ENCODE assay signal across 8 cellular contexts in genomic region chr9:136545966-136546696, GRCh38. TPM values are rescaled to one million over a fixed set of nuclear protein-coding genes. Genes with fewer than 3 reads are reported as not detected.
DNase-seq lines count a peak whose midpoint lies in the region; ATAC-seq and TF ChIP-seq lines count a peak whose summit lies in the region.

TSS of gene NOTCH1 (minus strand) at chr9:136546048. CDS start at chr9:136545786, 262 bp downstream.

- H3K4me1 Mint-ChIP-seq in CD8-positive, alpha-beta memory T cell: peaks cover 13 to 34% (median 14%) of the 10 kb centered on the region in 3 donors
- peaks cover 13% of the 10 kb centered on the region for H3K4me1 Mint-ChIP-seq in activated T-helper 2 cell treated with anti-CD3 and anti-CD28 coated beads, Interferon-gamma antibody, Interleukin-2, Interleukin-4, amounts not matched to agents 10 μg/mL and 5 μg/mL and 100 μg/mL, durations not matched to agents 14 hours and 24 hours and 36 hours (ENCODE audit: low read depth)
- H3K4me1 Mint-ChIP-seq in nephron progenitor cell: peaks cover 68% of the 10 kb centered on the region
- peaks cover 72% of the 10 kb centered on the region for H3K4me1 Mint-ChIP-seq in stimulated activated naive CD8-positive, alpha-beta T cell treated with anti-CD3 and anti-CD28 coated beads, Interleukin-15, amount 100 ng/mL, for 72 hours

- H3K27me3 ChIP-seq in CD8-positive, alpha-beta memory T cell (ENCODE audit: insufficient read depth, low read length, poor library complexity, severe bottlenecking): no peaks in the 10 kb centered on the region

- no peaks in the 10 kb centered on the region for H3K36me3 ChIP-seq in CD8-positive, alpha-beta memory T cell (ENCODE audit: insufficient read depth, low read length)

- CTCF ChIA-PET in CD8-positive, alpha-beta memory T cell (lab: Charles Lee): no interaction called here

- peak within 1 kb of the TSS; percentile 57 to 93 (median 78) for H3K27ac Mint-ChIP-seq in CD8-positive, alpha-beta memory T cell
- peak within 1 kb of the TSS; percentile 95 for H3K27ac Mint-ChIP-seq in activated T-helper 2 cell treated with anti-CD3 and anti-CD28 coated beads, Interferon-gamma antibody, Interleukin-2, Interleukin-4, amounts not matched to agents 10 μg/mL and 5 μg/mL and 100 μg/mL, durations not matched to agents 14 hours and 24 hours and 36 hours
- H3K27ac Mint-ChIP-seq in nephron progenitor cell: peak within 1 kb of the TSS; percentile 91
- H3K27ac Mint-ChIP-seq in stimulated activated naive CD8-positive, alpha-beta T cell treated with anti-CD3 and anti-CD28 coated beads, Interleukin-15, amount 100 ng/mL, for 72 hours: peak within 1 kb of the TSS; percentile 52 to 82

- peaks cover 33% of the 10 kb centered on the region for H3K4me1 ChIP-seq in CD8-positive, alpha-beta memory T cell (ENCODE audit: insufficient read depth, low read length)

- peak within 1 kb of the TSS; percentile 67 for H3K27ac ChIP-seq in CD8-positive, alpha-beta memory T cell (ENCODE audit: low read depth, low read length)

- H3K27me3 Mint-ChIP-seq in CD8-positive, alpha-beta memory T cell: no peaks in the 10 kb centered on the region
- no peaks in the 10 kb centered on the region for H3K27me3 Mint-ChIP-seq in activated T-helper 2 cell treated with anti-CD3 and anti-CD28 coated beads, Interferon-gamma antibody, Interleukin-2, Interleukin-4, amounts not matched to agents 10 μg/mL and 5 μg/mL and 100 μg/mL, durations not matched to agents 14 hours and 24 hours and 36 hours (ENCODE audit: low read depth)
- H3K27me3 Mint-ChIP-seq in nephron progenitor cell (ENCODE audit: low read depth, poor library complexity): no peaks in the 10 kb centered on the region
- no peaks in the 10 kb centered on the region for H3K27me3 Mint-ChIP-seq in stimulated activated naive CD8-positive, alpha-beta T cell treated with anti-CD3 and anti-CD28 coated beads, Interleukin-15, amount 100 ng/mL, for 72 hours

- H3K4me3 Mint-ChIP-seq in CD8-positive, alpha-beta memory T cell: peak within 1 kb of the TSS; percentile 86 to 94 (median 88)
- H3K4me3 Mint-ChIP-seq in activated T-helper 2 cell treated with anti-CD3 and anti-CD28 coated beads, Interferon-gamma antibody, Interleukin-2, Interleukin-4, amounts not matched to agents 10 μg/mL and 5 μg/mL and 100 μg/mL, durations not matched to agents 14 hours and 24 hours and 36 hours (ENCODE audit: low read depth): peak within 1 kb of the TSS; percentile 91
- peak within 1 kb of the TSS; percentile 86 for H3K4me3 Mint-ChIP-seq in nephron progenitor cell
- peak within 1 kb of the TSS; percentile 94 for H3K4me3 Mint-ChIP-seq in stimulated activated naive CD8-positive, alpha-beta T cell treated with anti-CD3 and anti-CD28 coated beads, Interleukin-15, amount 100 ng/mL, for 72 hours

- intact Hi-C loops in activated T-helper 2 cell treated with anti-CD3 and anti-CD28 coated beads, Interferon-gamma antibody, Interleukin-2, Interleukin-4, amounts not matched to agents 10 μg/mL and 5 μg/mL and 100 μg/mL, durations not matched to agents 14 hours and 24 hours and 36 hours (cut with micrococcal nuclease): no loop called here

- TF ChIP-seq CTCF in fibroblast of the aortic adventitia (IDR thresholded peaks at IDR 0.05; ENCODE audit: insufficient read depth, low read length): no peak
- TF ChIP-seq CTCF in nephron progenitor cell (IDR thresholded peaks at IDR 0.05): no peak

- H3K9me3 Mint-ChIP-seq in CD8-positive, alpha-beta memory T cell: no peaks in the 10 kb centered on the region
- no peaks in the 10 kb centered on the region for H3K9me3 Mint-ChIP-seq in activated T-helper 2 cell treated with anti-CD3 and anti-CD28 coated beads, Interferon-gamma antibody, Interleukin-2, Interleukin-4, amounts not matched to agents 10 μg/mL and 5 μg/mL and 100 μg/mL, durations not matched to agents 14 hours and 24 hours and 36 hours
- H3K9me3 Mint-ChIP-seq in nephron progenitor cell: no peaks in the 10 kb centered on the region
- H3K9me3 Mint-ChIP-seq in stimulated activated naive CD8-positive, alpha-beta T cell treated with anti-CD3 and anti-CD28 coated beads, Interleukin-15, amount 100 ng/mL, for 72 hours: no peaks in the 10 kb centered on the region

- no peaks in the 10 kb centered on the region for H3K9me3 ChIP-seq in CD8-positive, alpha-beta memory T cell (ENCODE audit: low read length)

- H3K4me3 ChIP-seq in CD8-positive, alpha-beta memory T cell (ENCODE audit: low read length): peak within 1 kb of the TSS; percentile 85
- H3K4me3 ChIP-seq in fibroblast of the aortic adventitia (ENCODE audit: low read depth, low read length): peak within 1 kb of the TSS; percentile 71

- POLR2A ChIA-PET in CD8-positive, alpha-beta memory T cell (lab: Charles Lee): interaction anchor here (0.9 kb wide), 1 partner anchor 13 kb away, joined by 5 read pairs; no protein-coding TSS in a partner anchor

- peak; percentile 78 to 89 (median 83) for DNase-seq in CD8-positive, alpha-beta memory T cell
- peak; percentile 88 for DNase-seq in RPMI7951 (ENCODE audit: low read depth)
- DNase-seq in activated T-helper 2 cell treated with anti-CD3 and anti-CD28 coated beads, Interferon-gamma antibody, Interleukin-2, Interleukin-4, amounts not matched to agents 10 μg/mL and 5 μg/mL and 100 μg/mL, durations not matched to agents 14 hours and 24 hours and 36 hours (ENCODE audit: low spot score): peak; percentile 87
- peak; percentile 84 for DNase-seq in fibroblast of the aortic adventitia (ENCODE audit: low read depth)
- DNase-seq in nephron progenitor cell: peak; percentile 89
- DNase-seq in stimulated activated naive CD8-positive, alpha-beta T cell treated with anti-CD3 and anti-CD28 coated beads, Interleukin-15, amount 100 ng/mL, for 72 hours: peak; percentile 89 to 92

- H3K36me3 Mint-ChIP-seq in CD8-positive, alpha-beta memory T cell: peaks cover 0 to 8% (median 0%) of the 10 kb centered on the region in 3 donors
- peaks cover 34% of the 10 kb centered on the region for H3K36me3 Mint-ChIP-seq in activated T-helper 2 cell treated with anti-CD3 and anti-CD28 coated beads, Interferon-gamma antibody, Interleukin-2, Interleukin-4, amounts not matched to agents 10 μg/mL and 5 μg/mL and 100 μg/mL, durations not matched to agents 14 hours and 24 hours and 36 hours (ENCODE audit: low read depth)
- H3K36me3 Mint-ChIP-seq in nephron progenitor cell (ENCODE audit: low read depth): peaks cover 1% of the 10 kb centered on the region

- ATAC-seq in GM19372 (IDR thresholded peaks at IDR 0.05; ENCODE audit: low read depth, unreplicated experiment) (peak; percentile 60), HG03521 (IDR thresholded peaks at IDR 0.05; ENCODE audit: unreplicated experiment) (peak; percentile 66)
- peak; percentile 71 for ATAC-seq in stimulated activated naive CD8-positive, alpha-beta T cell treated with anti-CD3 and anti-CD28 coated beads, Interleukin-15, amount 100 ng/mL, for 72 hours

RNA-seq across cellular contexts. Expression of gene NOTCH1, which starts in this region (rescaled TPM):
- 10 to 100 TPM; 70.0 to 79.5 TPM for total RNA-seq in CD8-positive, alpha-beta memory T cell
- polyA plus RNA-seq in CD8-positive, alpha-beta memory T cell: 5.1 TPM
- 1.8 and 2.0 TPM in 2 replicates for total RNA-seq in RPMI7951 (2014; rRNA removed; shearing (Covaris generic))
- total RNA-seq in activated T-helper 2 cell treated with anti-CD3 and anti-CD28 coated beads, Interferon-gamma antibody, Interleukin-2, Interleukin-4, amounts not matched to agents 10 μg/mL and 5 μg/mL and 100 μg/mL, durations not matched to agents 14 hours and 24 hours and 36 hours: 81.3 and 83.8 TPM in 2 replicates
- 8.8 and 8.9 TPM in 2 replicates for total RNA-seq in fibroblast of the aortic adventitia (ENCODE audit: low replicate concordance)

Comparison
In these comparisons a context has a peak if more than half of its experiments do, and no peak if none do; other contexts are left out.
1. Peak in every context shown above with its lines: DNase-seq, ATAC-seq, H3K4me3 ChIP-seq and H3K27ac ChIP-seq.